In genomic region chr17:44831270-44831770, GRCh38 we compare ENCODE assay signal across 18 cellular contexts. TPM values are rescaled to one million over a fixed set of nuclear protein-coding genes. Genes with fewer than 3 reads are reported as not detected.
DNase-seq lines count a peak whose midpoint lies in the region; ATAC-seq and TF ChIP-seq lines count a peak whose summit lies in the region.
"Had no signal": no experiment of that assay in that cellular context is flagged by ENCODE, and none has a peak within 500 bp of the region (broad histone marks: within the 10 kb centered on the region; RNA-seq: fewer than 3 reads in every experiment).

No MANE protein-coding gene starts in this region.

- peaks cover 21% of the 10 kb centered on the region for H3K4me1 ChIP-seq in iPS-18a (ENCODE audit: control insufficient read depth, low read depth, low read length)

- no peak for DNase-seq in activated CD8-positive, alpha-beta T cell treated with anti-CD3 and anti-CD28 coated beads, Interleukin-2, amount 10 ng/mL, durations not matched to agents 7 days and 5 days
- no peak for DNase-seq in activated CD8-positive, alpha-beta T cell treated with anti-CD3 and anti-CD28 coated beads for 36 hours
- no peak for DNase-seq in activated B cell treated with CpG ODN at 0.5 μM for 24 hours
- DNase-seq in sciatic nerve (ENCODE audit: low spot score) = peak; percentile 18
- no peak for DNase-seq in stimulated activated naive CD8-positive, alpha-beta T cell treated with anti-CD3 and anti-CD28 coated beads, Interleukin-15, Interleukin-2, amounts not matched to agents 100 U/mL and 50 U/mL, for 24 hours
- no peak for DNase-seq in NCI-H69 (lab: John Stamatoyannopoulos, UW)
- DNase-seq: 8988T; activated CD4-positive, alpha-beta T cell treated with anti-CD3 and anti-CD28 coated beads for 36 hours; activated T-cell treated with anti-CD3 and anti-CD28 coated beads for 4 hours; CD4-positive, alpha-beta memory T cell; NCI-H2081; NCI-H774 had no signal

- no peak for TF ChIP-seq CTCF in activated CD8-positive, alpha-beta T cell treated with anti-CD3 and anti-CD28 coated beads for 36 hours (IDR thresholded peaks at IDR 0.05)
- TF ChIP-seq CTCF in activated B cell treated with CpG ODN at 0.5 μM for 24 hours (IDR thresholded peaks at IDR 0.05) = no peak

- no peaks in the 10 kb centered on the region for H3K36me3 Mint-ChIP-seq in activated CD8-positive, alpha-beta T cell treated with anti-CD3 and anti-CD28 coated beads, Interleukin-2, amount 10 ng/mL, durations not matched to agents 7 days and 5 days (ENCODE audit: low read depth)
- H3K36me3 Mint-ChIP-seq in activated CD8-positive, alpha-beta T cell treated with anti-CD3 and anti-CD28 coated beads for 36 hours (ENCODE audit: low read depth) = no peaks in the 10 kb centered on the region
- H3K36me3 Mint-ChIP-seq in activated B cell treated with CpG ODN at 0.5 μM for 24 hours (ENCODE audit: low read depth) = no peaks in the 10 kb centered on the region
- H3K36me3 Mint-ChIP-seq: CD4-positive, alpha-beta memory T cell had no signal

- peak overlapping the region; percentile 73 for H3K4me3 ChIP-seq in iPS-18a (ENCODE audit: low read length)

- H3K27ac ChIP-seq in iPS-18a (ENCODE audit: low read length) = no peak overlapping the region
- H3K27ac ChIP-seq: suprapubic skin had no signal

- H3K27ac Mint-ChIP-seq in activated CD8-positive, alpha-beta T cell treated with anti-CD3 and anti-CD28 coated beads, Interleukin-2, amount 10 ng/mL, durations not matched to agents 7 days and 5 days = no peak overlapping the region
- H3K27ac Mint-ChIP-seq in activated CD8-positive, alpha-beta T cell treated with anti-CD3 and anti-CD28 coated beads for 36 hours = no peak overlapping the region
- no peak overlapping the region for H3K27ac Mint-ChIP-seq in activated B cell treated with CpG ODN at 0.5 μM for 24 hours
- H3K27ac Mint-ChIP-seq: activated CD4-positive, alpha-beta T cell treated with anti-CD3 and anti-CD28 coated beads for 36 hours; T-helper 2 cell treated with Interferon-gamma antibody and Interleukin-4, amounts not matched to agents 5 μg/mL and 100 μg/mL, for 36 hours had no signal

- ATAC-seq in activated CD8-positive, alpha-beta T cell treated with anti-CD3 and anti-CD28 coated beads, Interleukin-2, amount 10 ng/mL, durations not matched to agents 7 days and 5 days = no peak
- ATAC-seq in activated CD8-positive, alpha-beta T cell treated with anti-CD3 and anti-CD28 coated beads for 36 hours = no peak
- ATAC-seq in activated B cell treated with CpG ODN at 0.5 μM for 24 hours (ENCODE audit: low read depth) (no peak), sciatic nerve (no peak), GM18868 (IDR thresholded peaks at IDR 0.05; ENCODE audit: unreplicated experiment) (no peak)
- no peak for ATAC-seq in stimulated activated naive CD8-positive, alpha-beta T cell treated with anti-CD3 and anti-CD28 coated beads, Interleukin-15, Interleukin-2, amounts not matched to agents 100 U/mL and 50 U/mL, for 24 hours
- ATAC-seq: activated CD4-positive, alpha-beta T cell treated with anti-CD3 and anti-CD28 coated beads for 36 hours had no signal

- CTCF ChIA-PET in activated CD8-positive, alpha-beta T cell treated with anti-CD3 and anti-CD28 coated beads, Interleukin-2, amount 10 ng/mL, durations not matched to agents 7 days and 5 days (lab: Charles Lee) = interaction anchor here (1.6 to 1.7 kb wide), 2 partner anchors 53 to 56 kb away, joined by 3 to 4 read pairs; no protein-coding TSS in a partner anchor
- CTCF ChIA-PET in activated CD8-positive, alpha-beta T cell treated with anti-CD3 and anti-CD28 coated beads for 36 hours (lab: Charles Lee) = interaction anchor here (1.6 kb wide), 1 partner anchor 52 kb away, joined by 11 read pairs; no protein-coding TSS in a partner anchor
- CTCF ChIA-PET in activated B cell treated with CpG ODN at 0.5 μM for 24 hours (lab: Charles Lee) = no interaction called here

- H3K9ac ChIP-seq in iPS-18a (ENCODE audit: low read length) = peak overlapping the region; percentile 95

- no peaks in the 10 kb centered on the region for H3K36me3 ChIP-seq in iPS-18a (ENCODE audit: control insufficient read depth, low read depth, low read length)
- H3K36me3 ChIP-seq: suprapubic skin had no signal

- POLR2A ChIA-PET in activated CD8-positive, alpha-beta T cell treated with anti-CD3 and anti-CD28 coated beads, Interleukin-2, amount 10 ng/mL, durations not matched to agents 7 days and 5 days (lab: Charles Lee) = interaction anchor here (0.7 kb wide), 1 partner anchor 115 kb away, joined by 3 read pairs; no protein-coding TSS in a partner anchor
- POLR2A ChIA-PET in activated CD8-positive, alpha-beta T cell treated with anti-CD3 and anti-CD28 coated beads for 36 hours (lab: Charles Lee) = interaction anchor here (0.5 to 1.7 kb wide), 2 partner anchors 8 to 401 kb away, joined by 3 to 5 read pairs; no protein-coding TSS in a partner anchor
- POLR2A ChIA-PET in activated B cell treated with CpG ODN at 0.5 μM for 24 hours (lab: Charles Lee) = no interaction called here

- H3K27me3 Mint-ChIP-seq in activated CD8-positive, alpha-beta T cell treated with anti-CD3 and anti-CD28 coated beads, Interleukin-2, amount 10 ng/mL, durations not matched to agents 7 days and 5 days (ENCODE audit: low read depth) = peaks cover 47% of the 10 kb centered on the region
- peaks cover 44% of the 10 kb centered on the region for H3K27me3 Mint-ChIP-seq in activated CD8-positive, alpha-beta T cell treated with anti-CD3 and anti-CD28 coated beads for 36 hours
- peaks cover 56% of the 10 kb centered on the region for H3K27me3 Mint-ChIP-seq in activated B cell treated with CpG ODN at 0.5 μM for 24 hours

- H3K4me1 Mint-ChIP-seq in activated CD8-positive, alpha-beta T cell treated with anti-CD3 and anti-CD28 coated beads, Interleukin-2, amount 10 ng/mL, durations not matched to agents 7 days and 5 days (ENCODE audit: low read depth) = peaks cover 12% of the 10 kb centered on the region
- H3K4me1 Mint-ChIP-seq in activated CD8-positive, alpha-beta T cell treated with anti-CD3 and anti-CD28 coated beads for 36 hours (ENCODE audit: low read depth) = peaks cover 9% of the 10 kb centered on the region
- H3K4me1 Mint-ChIP-seq in activated B cell treated with CpG ODN at 0.5 μM for 24 hours = peaks cover 13% of the 10 kb centered on the region

- peak overlapping the region; percentile 3 for H3K4me3 Mint-ChIP-seq in activated CD8-positive, alpha-beta T cell treated with anti-CD3 and anti-CD28 coated beads, Interleukin-2, amount 10 ng/mL, durations not matched to agents 7 days and 5 days
- H3K4me3 Mint-ChIP-seq in activated CD8-positive, alpha-beta T cell treated with anti-CD3 and anti-CD28 coated beads for 36 hours = no peak overlapping the region
- H3K4me3 Mint-ChIP-seq in activated B cell treated with CpG ODN at 0.5 μM for 24 hours = peak overlapping the region; percentile 16

- no peaks in the 10 kb centered on the region for H3K9me3 ChIP-seq in iPS-18a (ENCODE audit: control insufficient read depth, low read depth, low read length)
- H3K9me3 ChIP-seq: suprapubic skin had no signal

- intact Hi-C loops in activated CD8-positive, alpha-beta T cell treated with anti-CD3 and anti-CD28 coated beads for 36 hours (cut with micrococcal nuclease) = no loop called here
- intact Hi-C loops in activated B cell treated with CpG ODN at 0.5 μM for 24 hours (cut with micrococcal nuclease) (no loop called here), sciatic nerve (cut with DNase I) (no loop called here)

- no peaks in the 10 kb centered on the region for H3K27me3 ChIP-seq in iPS-18a (ENCODE audit: control insufficient read depth, insufficient read depth, low read length)

- no peaks in the 10 kb centered on the region for H3K9me3 Mint-ChIP-seq in activated CD8-positive, alpha-beta T cell treated with anti-CD3 and anti-CD28 coated beads, Interleukin-2, amount 10 ng/mL, durations not matched to agents 7 days and 5 days (ENCODE audit: insufficient read depth)
- H3K9me3 Mint-ChIP-seq in activated CD8-positive, alpha-beta T cell treated with anti-CD3 and anti-CD28 coated beads for 36 hours = no peaks in the 10 kb centered on the region
- H3K9me3 Mint-ChIP-seq in activated B cell treated with CpG ODN at 0.5 μM for 24 hours = no peaks in the 10 kb centered on the region
- H3K9me3 Mint-ChIP-seq: CD4-positive, alpha-beta memory T cell; T-helper 2 cell treated with Interferon-gamma antibody and Interleukin-4, amounts not matched to agents 5 μg/mL and 100 μg/mL, for 36 hours had no signal

RNA-seq across cellular contexts. Expression of gene GJC1, which starts 1.2 kb away (rescaled TPM):
- total RNA-seq in activated CD8-positive, alpha-beta T cell treated with anti-CD3 and anti-CD28 coated beads, Interleukin-2, amount 10 ng/mL, durations not matched to agents 7 days and 5 days = 1 to 10 TPM; 1.6 to 2.2 TPM
- total RNA-seq in activated CD8-positive, alpha-beta T cell treated with anti-CD3 and anti-CD28 coated beads for 36 hours = 1 to 10 TPM; 5.6 TPM
- total RNA-seq in activated B cell treated with CpG ODN at 0.5 μM for 24 hours = 0.20 TPM in 2 replicates
- total RNA-seq in sciatic nerve = 7.9 TPM
- total RNA-seq: CD4-positive, alpha-beta memory T cell had no signal

RNA-seq across cellular contexts. Expression of gene HIGD1B, which starts 16.4 kb away (rescaled TPM):
- total RNA-seq in activated CD8-positive, alpha-beta T cell treated with anti-CD3 and anti-CD28 coated beads, Interleukin-2, amount 10 ng/mL, durations not matched to agents 7 days and 5 days = not detected
- total RNA-seq in activated CD8-positive, alpha-beta T cell treated with anti-CD3 and anti-CD28 coated beads for 36 hours = not detected
- total RNA-seq in activated B cell treated with CpG ODN at 0.5 μM for 24 hours (not detected in 2 replicates), sciatic nerve (5.8 TPM)
- total RNA-seq: activated CD4-positive, alpha-beta T cell treated with anti-CD3 and anti-CD28 coated beads for 36 hours; CD4-positive, alpha-beta memory T cell; HT1080; pulmonary artery endothelial cell; suprapubic skin had no signal
